Comparison of ENCODE assay signal across 8 cellular contexts in genomic region chr1:28235746-28236655, GRCh38. TPM values are rescaled to one million over a fixed set of nuclear protein-coding genes. Genes with fewer than 3 reads are reported as not detected.
DNase-seq lines count a peak whose midpoint lies in the region; ATAC-seq and TF ChIP-seq lines count a peak whose summit lies in the region.

TSS of gene ATP5IF1 (plus strand) at chr1:28236124. CDS start at chr1:28236184, 60 bp downstream.

- H3K4me2 ChIP-seq in PC-9, result peak within 1 kb of the TSS; percentile 82

- in situ Hi-C loops in KBM-7 (cut with MboI; ENCODE audit: low pct_unique_long_range_greater_than_20kb, low sequenced_read_pairs), result no loop called here

- no peak within 1 kb of the TSS for H3K27ac ChIP-seq in PC-9
- peak within 1 kb of the TSS; percentile 90 for H3K27ac ChIP-seq in esophagus (ENCODE audit: low read depth in 2 of 2, low read length in 1 of 2)

- peak; percentile 85 for ATAC-seq in GM21723 (IDR thresholded peaks at IDR 0.05; ENCODE audit: unreplicated experiment)

- H3K4me3 ChIP-seq in PC-9 (peak within 1 kb of the TSS; percentile 88), esophagus (ENCODE audit: low read depth in 1 of 2, low read length in 2 of 2) (peak within 1 kb of the TSS; percentile 93 to 97), mucosa of stomach (ENCODE audit: low read length) (peak within 1 kb of the TSS; percentile 99)

- no peaks in the 10 kb centered on the region for H3F3A ChIP-seq in PC-9 (ENCODE audit: insufficient read depth, low read depth)

- H3K27me3 ChIP-seq in PC-9 (ENCODE audit: insufficient read depth, low read depth) (no peaks in the 10 kb centered on the region), esophagus (ENCODE audit: control insufficient read depth in 1 of 2, insufficient read depth in 2 of 2, low read length in 2 of 2) (no peaks in the 10 kb centered on the region), mucosa of stomach (ENCODE audit: control insufficient read depth, insufficient read depth, low read length) (no peaks in the 10 kb centered on the region)

- peak within 1 kb of the TSS; percentile 97 for H2AFZ ChIP-seq in PC-9

- POLR2A ChIA-PET in PC-9 (lab: Charles Lee; ENCODE audit: unreplicated experiment), result interaction anchor here (0.5 to 0.8 kb wide), 11 partner anchors 10 to 399 kb away, joined by 3 to 31 read pairs (median 6); no protein-coding TSS in a partner anchor

- peak within 1 kb of the TSS; percentile 94 for H3K9ac ChIP-seq in mucosa of stomach (ENCODE audit: low read length)

- peaks cover 36% of the 10 kb centered on the region for H3K79me2 ChIP-seq in PC-9 (ENCODE audit: low read depth)

- no peaks in the 10 kb centered on the region for H4K20me1 ChIP-seq in PC-9 (ENCODE audit: insufficient read depth)

- BruUV-seq in PC-9 (replicated peaks; lab: Mats Ljungman, UMichigan), result no TSS peak

- peaks cover 9% of the 10 kb centered on the region; the same call in 1 of the 2 replicates for H3K4me1 ChIP-seq in PC-9 (replicated peaks; ENCODE audit: insufficient read depth)
- peaks cover 0 to 7% of the 10 kb centered on the region in 2 donors for H3K4me1 ChIP-seq in esophagus (ENCODE audit: control insufficient read depth in 2 of 2, insufficient read depth in 2 of 2, low read length in 1 of 2)
- peaks cover 17% of the 10 kb centered on the region for H3K4me1 ChIP-seq in mucosa of stomach (ENCODE audit: control insufficient read depth, insufficient read depth, low read length)

- no peak for TF ChIP-seq CTCF in PC-9 (conservative IDR thresholded peaks at IDR 0.05)

- intact Hi-C loops in PC-9 (cut with micrococcal nuclease; ENCODE audit: unreplicated experiment), result no loop called here

- CTCF ChIA-PET in PC-9 (lab: Charles Lee), result interaction anchor here (0.6 kb wide), 2 partner anchors 10 to 424 kb away, joined by 3 to 8 read pairs; no protein-coding TSS in a partner anchor

- no peaks in the 10 kb centered on the region for H3K9me2 ChIP-seq in PC-9 (ENCODE audit: insufficient read depth)

- 1% methylated on average over 60 to 61 of the region's 61 CpGs for WGBS in esophagus, 2 donors

- H3K36me3 ChIP-seq in PC-9 (ENCODE audit: low read depth) (no peaks in the 10 kb centered on the region), esophagus (ENCODE audit: control insufficient read depth in 2 of 2, insufficient read depth in 2 of 2, low read length in 1 of 2) (peaks cover 0 to 3% of the 10 kb centered on the region in 2 donors), mucosa of stomach (ENCODE audit: control insufficient read depth, insufficient read depth, low read length) (no peaks in the 10 kb centered on the region)

- DNase-seq in DMS53 treated with DMSO at 0.1 percent for 48 hours (lab: John Stamatoyannopoulos, UW; ENCODE audit: unreplicated experiment), result peak; percentile 99
- peak; percentile 98 for DNase-seq in KBM-7
- DNase-seq in PC-9, result peak; percentile 93 to 94
- peak; percentile 89 for DNase-seq in activated T-cell treated with anti-CD3 and anti-CD28 coated beads, Interleukin-2, amount 50 U/mL, for 1 hour
- DNase-seq in stimulated activated CD8-positive, alpha-beta memory T cell treated with anti-CD3 and anti-CD28 coated beads, Interleukin-7, amount 100 ng/mL, for 1 hour (ENCODE audit: low read depth in 2 of 2), result peak; percentile 77 to 85

- H3K9me3 ChIP-seq in PC-9 (ENCODE audit: insufficient read depth, low read depth) (no peaks in the 10 kb centered on the region), esophagus (ENCODE audit: control insufficient read depth in 2 of 2, insufficient read depth in 1 of 2, low read depth in 1 of 2, low read length in 1 of 2) (no peaks in the 10 kb centered on the region), mucosa of stomach (ENCODE audit: control insufficient read depth, low read length) (no peaks in the 10 kb centered on the region)

RNA-seq across cellular contexts. Expression of gene ATP5IF1, which starts in this region (rescaled TPM):
- total RNA-seq in PC-9 (2021), result 125 and 146 TPM in 2 replicates
- 100 to 1,000 TPM; 283 to 534 TPM for polyA plus RNA-seq in esophagus
